8 cellular contexts compared by ENCODE assay signal in the genomic region with DNA sequence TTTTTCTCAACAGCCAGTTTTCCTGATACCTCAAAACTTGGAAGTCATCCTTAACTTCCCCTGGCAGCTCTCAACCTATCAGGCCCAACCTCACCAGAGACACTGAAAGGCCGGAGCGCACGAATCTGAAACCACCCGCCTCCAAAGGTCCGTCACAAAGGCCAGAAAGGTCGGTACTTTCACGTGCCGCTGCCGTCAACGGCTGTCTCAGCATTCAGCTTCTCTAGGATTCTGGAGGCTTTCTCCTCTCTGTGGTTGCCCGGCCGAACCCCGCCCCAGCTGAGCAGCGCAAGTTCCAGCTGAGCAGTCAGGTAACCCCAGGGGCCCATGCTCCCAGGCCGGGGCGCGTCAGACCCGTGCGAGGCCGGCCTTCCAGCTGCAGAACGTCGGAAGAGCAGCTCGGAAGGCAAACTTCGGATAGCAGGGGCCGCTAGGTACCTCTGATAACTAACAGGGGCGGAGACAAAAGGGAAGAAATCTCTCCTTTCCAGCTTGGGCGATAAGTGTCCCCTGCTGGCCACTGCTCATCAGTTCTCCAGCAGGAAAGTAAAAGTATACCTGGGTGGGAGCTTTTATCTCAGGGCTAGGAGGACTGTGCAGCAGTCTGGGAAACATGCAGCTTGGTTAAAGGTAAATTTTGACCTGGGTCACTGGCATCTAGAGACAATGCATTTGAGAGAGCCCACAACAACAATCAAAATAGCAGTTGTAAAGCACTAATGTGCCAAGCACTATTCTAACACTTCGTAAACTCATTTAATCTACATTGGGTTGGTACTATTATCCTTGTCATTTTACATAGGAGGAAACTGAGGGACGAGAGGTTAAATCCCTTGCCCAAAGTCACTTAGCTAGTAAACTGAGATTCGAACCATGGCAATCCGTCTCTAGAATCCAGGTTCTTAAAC. TPM values are rescaled to one million over a fixed set of nuclear protein-coding genes. Genes with fewer than 3 reads are reported as not detected.
DNase-seq lines count a peak whose midpoint lies in the region; ATAC-seq and TF ChIP-seq lines count a peak whose summit lies in the region.

No MANE protein-coding gene starts in this region.

- no peaks in the 10 kb centered on the region for H3K9me3 Mint-ChIP-seq in activated naive CD4-positive, alpha-beta T cell treated with anti-CD3 and anti-CD28 coated beads, Interleukin-2, amount 50 U/mL, for 72 hours
- no peaks in the 10 kb centered on the region for H3K9me3 Mint-ChIP-seq in neural crest cell

- peak overlapping the region; percentile 31 to 69 for H3K27ac Mint-ChIP-seq in activated naive CD4-positive, alpha-beta T cell treated with anti-CD3 and anti-CD28 coated beads, Interleukin-2, amount 50 U/mL, for 72 hours
- peak overlapping the region; percentile 96 for H3K27ac Mint-ChIP-seq in neural crest cell (ENCODE audit: unreplicated experiment)

- H3K36me3 Mint-ChIP-seq in activated naive CD4-positive, alpha-beta T cell treated with anti-CD3 and anti-CD28 coated beads, Interleukin-2, amount 50 U/mL, for 72 hours: peaks cover 41 to 59% of the 10 kb centered on the region in 2 donors
- peaks cover 44% of the 10 kb centered on the region for H3K36me3 Mint-ChIP-seq in neural crest cell (ENCODE audit: low read depth)

- DNase-seq in AG08396 (ENCODE audit: low spot score): peak; percentile 67
- DNase-seq in NCI-H460 (ENCODE audit: extremely low read depth, low read depth): peak; percentile 82
- DNase-seq in activated naive CD4-positive, alpha-beta T cell treated with anti-CD3 and anti-CD28 coated beads, Interleukin-2, amount 50 U/mL, for 72 hours (ENCODE audit: low spot score in 2 of 2): peak; percentile 28 to 63
- DNase-seq in glomerular visceral epithelial cell (ENCODE audit: extremely low spot score): peak; percentile 81
- DNase-seq in neural crest cell (ENCODE audit: low read depth, low spot score): peak; percentile 58
- DNase-seq in ureter (ENCODE audit: low spot score): peak; percentile 88

- no peaks in the 10 kb centered on the region for H3K27me3 Mint-ChIP-seq in neural crest cell (ENCODE audit: low read depth)

- peak overlapping the region; percentile 87 for H3K4me3 Mint-ChIP-seq in neural crest cell

- TF ChIP-seq CTCF in neural crest cell (conservative IDR thresholded peaks at IDR 0.05): peak; percentile 71

- ATAC-seq in GM18519 (IDR thresholded peaks at IDR 0.05; ENCODE audit: low FRiP score, unreplicated experiment): peak; percentile 69
- ATAC-seq in HG03039 (IDR thresholded peaks at IDR 0.05; ENCODE audit: unreplicated experiment): peak; percentile 85
- ATAC-seq in activated naive CD4-positive, alpha-beta T cell treated with anti-CD3 and anti-CD28 coated beads, Interleukin-2, amount 50 U/mL, for 72 hours: peak; percentile 64 to 93

- H3K4me1 Mint-ChIP-seq in neural crest cell: peaks cover 28% of the 10 kb centered on the region

RNA-seq across cellular contexts. Expression of a gene that starts 16.1 kb away (rescaled TPM):
- 3.9 and 5.7 TPM in 2 replicates for total RNA-seq in NCI-H460 (2014; rRNA removed; shearing (Covaris generic))
- polyA plus RNA-seq in NCI-H460 (2014; cell fraction: nucleus; rRNA removed): 2.5 and 3.3 TPM in 2 replicates
- 1 to 10 TPM; 4.8 to 6.0 TPM for total RNA-seq in activated naive CD4-positive, alpha-beta T cell treated with anti-CD3 and anti-CD28 coated beads, Interleukin-2, amount 50 U/mL, for 72 hours
- total RNA-seq in neural crest cell: 16.6 and 18.0 TPM in 2 replicates
- total RNA-seq in ureter: 11.1 TPM

RNA-seq across cellular contexts. Expression of a gene that starts 33.7 kb away (rescaled TPM):
- 5.6 TPM in 2 replicates for total RNA-seq in NCI-H460 (2014; rRNA removed; shearing (Covaris generic))
- 2.6 and 6.5 TPM in 2 replicates for polyA plus RNA-seq in NCI-H460 (2014; cell fraction: nucleus; rRNA removed)
- 1 to 10 TPM; 3.0 to 4.8 TPM for total RNA-seq in activated naive CD4-positive, alpha-beta T cell treated with anti-CD3 and anti-CD28 coated beads, Interleukin-2, amount 50 U/mL, for 72 hours
- total RNA-seq in neural crest cell (11.5 and 12.1 TPM in 2 replicates), ureter (8.7 TPM)

RNA-seq across cellular contexts. Expression of a gene that starts 47.5 kb away (rescaled TPM):
- total RNA-seq in NCI-H460 (2014; rRNA removed; shearing (Covaris generic)): 31.9 and 41.4 TPM in 2 replicates
- polyA plus RNA-seq in NCI-H460 (2014; cell fraction: nucleus; rRNA removed): 56.9 and 90.5 TPM in 2 replicates
- total RNA-seq in activated naive CD4-positive, alpha-beta T cell treated with anti-CD3 and anti-CD28 coated beads, Interleukin-2, amount 50 U/mL, for 72 hours: 1 to 10 TPM in 1 of 2 donors, under 1 TPM in 1; 0.70 to 1.7 TPM
- total RNA-seq in neural crest cell: 5.7 and 6.7 TPM in 2 replicates
- 13.9 TPM for total RNA-seq in ureter

RNA-seq across cellular contexts. Expression of a gene that starts 59.8 kb away (rescaled TPM):
- total RNA-seq in NCI-H460 (2014; rRNA removed; shearing (Covaris generic)): not detected in 2 replicates
- not detected in 2 replicates for polyA plus RNA-seq in NCI-H460 (2014; cell fraction: nucleus; rRNA removed)
- 1 to 10 TPM; 1.3 to 2.4 TPM for total RNA-seq in activated naive CD4-positive, alpha-beta T cell treated with anti-CD3 and anti-CD28 coated beads, Interleukin-2, amount 50 U/mL, for 72 hours
- 11.8 and 12.5 TPM in 2 replicates for total RNA-seq in neural crest cell
- 11.2 TPM for total RNA-seq in ureter

Comparison
In these comparisons a context has a peak if more than half of its experiments do, and no peak if none do; other contexts are left out.
1. Peak in every context shown above with its lines: DNase-seq and ATAC-seq.